ENCODE assay signal across 16 cellular contexts in genomic region chr4:13386405-13387107, GRCh38.
A peak's percentile ranks its signal among the peaks of the same experiment; 100 is the strongest.
DNase-seq lines count a peak whose midpoint lies in the region; ATAC-seq, FAIRE-seq and TF ChIP-seq lines count a peak whose summit lies in the region.
"Had no signal": no experiment of that assay in that cellular context is flagged by ENCODE, and none has a peak within 500 bp of the region (broad histone marks: within the 10 kb centered on the region; RNA-seq: fewer than 3 reads in every experiment).

No MANE protein-coding gene starts in this region.

- ATAC-seq in GM19397 (IDR thresholded peaks at IDR 0.05; ENCODE audit: unreplicated experiment) = peak; percentile 87
- peak; percentile 84 for ATAC-seq in HG02981 (IDR thresholded peaks at IDR 0.05; ENCODE audit: unreplicated experiment)
- peak; percentile 33 for ATAC-seq in T-helper 17 cell
- ATAC-seq in left colon = no peak

- no peak overlapping the region for H3K4me3 ChIP-seq in adrenal gland
- H3K4me3 ChIP-seq: coronary artery had no signal

- no peak for TF ChIP-seq CTCF in adrenal gland (IDR thresholded peaks at IDR 0.05)

- FAIRE-seq in GM12891 (lab: Jason Lieb, UNC) = peak; percentile 75

- no peaks in the 10 kb centered on the region for H3K27me3 ChIP-seq in adrenal gland

- DNase-seq in GM12891 (ENCODE audit: insufficient read length, low spot score) (no peak), T-helper 17 cell (no peak), adrenal gland (no peak), left colon (no peak), NCI-H526 treated with DMSO at 0.1 percent for 48 hours (lab: John Stamatoyannopoulos, UW) (no peak), NCI-H146 treated with DMSO at 0.1 percent for 48 hours (lab: John Stamatoyannopoulos, UW; ENCODE audit: unreplicated experiment) (no peak)
- DNase-seq: activated CD4-positive, alpha-beta T cell treated with anti-CD3 and anti-CD28 coated beads for 1 hour; activated gamma-delta T cell treated with Interleukin-2 at 50 U/mL for 16 hours; AML-193; GOT3; midbrain; SIG-M5 had no signal

- peaks cover 10% of the 10 kb centered on the region for H3K4me1 Mint-ChIP-seq in T-helper 17 cell

- H3K27me3 Mint-ChIP-seq in T-helper 17 cell = no peaks in the 10 kb centered on the region
- H3K27me3 Mint-ChIP-seq: IgD-negative memory B cell had no signal

- no peak overlapping the region for H3K27ac Mint-ChIP-seq in T-helper 17 cell
- H3K27ac Mint-ChIP-seq: IgD-negative memory B cell had no signal

- intact Hi-C loops in adrenal gland (cut with DNase I) = no loop called here
- intact Hi-C loops in left colon (cut with DNase I, micrococcal nuclease) = no loop called here

- no peak for TF ChIP-seq POLR2A in GM12891 (IDR thresholded peaks at IDR 0.05; ENCODE audit: low read depth, low read length)
- no peak for TF ChIP-seq POLR2A in adrenal gland (IDR thresholded peaks at IDR 0.05)

- H3K36me3 ChIP-seq in adrenal gland (replicated peaks in 1 of 2) = no peaks in the 10 kb centered on the region

- H3K4me1 ChIP-seq in adrenal gland (replicated peaks in 1 of 2) = peaks cover 0 to 5% of the 10 kb centered on the region in 2 donors

- no peak overlapping the region for H3K4me3 Mint-ChIP-seq in T-helper 17 cell
- H3K4me3 Mint-ChIP-seq: IgD-negative memory B cell had no signal

- H3K36me3 Mint-ChIP-seq in T-helper 17 cell (ENCODE audit: low read depth) = peaks cover 2% of the 10 kb centered on the region

- peaks cover 4% of the 10 kb centered on the region for H3K9me3 ChIP-seq in T-helper 17 cell (ENCODE audit: control insufficient read depth, low read length, poor library complexity, severe bottlenecking)
- H3K9me3 ChIP-seq in adrenal gland (replicated peaks in 1 of 3) = no peaks in the 10 kb centered on the region

- no peak overlapping the region for H3K27ac ChIP-seq in adrenal gland
- H3K27ac ChIP-seq: coronary artery had no signal

TF ChIP-seq in GM12891, 5 proteins besides CTCF, POLR2A, EP300 and RAD21:
- TF ChIP-seq POU2F2 (IDR thresholded peaks at IDR 0.05; ENCODE audit: low read depth, low read length) (no peak), PAX5 (IDR thresholded peaks at IDR 0.05; ENCODE audit: insufficient read depth, low read length, severe bottlenecking) (no peak), SPI1 (IDR thresholded peaks at IDR 0.05; ENCODE audit: low read depth, low read length) (no peak), POLR2AphosphoS5 (IDR thresholded peaks at IDR 0.05; ENCODE audit: low read depth, low read length) (no peak), TAF1 (IDR thresholded peaks at IDR 0.05; ENCODE audit: low read depth, low read length) (no peak)
